In genomic region chr1:20153000-20153418, GRCh38 we compare ENCODE assay signal across 9 cellular contexts. TPM values are rescaled to one million over a fixed set of nuclear protein-coding genes. Genes with fewer than 3 reads are reported as not detected.
DNase-seq lines count a peak whose midpoint lies in the region; ATAC-seq and TF ChIP-seq lines count a peak whose summit lies in the region.
"Had no signal": no experiment of that assay in that cellular context is flagged by ENCODE, and none has a peak within 500 bp of the region (broad histone marks: within the 10 kb centered on the region; RNA-seq: fewer than 3 reads in every experiment).

No MANE protein-coding gene starts in this region.

- peaks cover 18% of the 10 kb centered on the region for H3K36me3 Mint-ChIP-seq in Calu3 (ENCODE audit: insufficient read depth, unreplicated experiment)

- no CpG with 5 or more reads among the region's 6 CpGs for WGBS in neuronal stem cell (ENCODE audit: extremely low coverage in 2 of 2, insufficient read length in 2 of 2, insufficient replicate concordance in 1 of 2), 2 donors

- H4K91ac ChIP-seq in neuronal stem cell (ENCODE audit: low read depth, low read length, poor library complexity) = no peak overlapping the region

- H3K79me1 ChIP-seq in neuronal stem cell (ENCODE audit: low read depth, low read length) = no peaks in the 10 kb centered on the region

- BruUV-seq in Calu3 (replicated peaks; lab: Mats Ljungman, UMichigan) = no TSS peak

- no peak overlapping the region for H3K4ac ChIP-seq in neuronal stem cell (ENCODE audit: low read length)

- H3K23ac ChIP-seq in neuronal stem cell (ENCODE audit: low read depth, low read length, poor library complexity) = no peak overlapping the region

- H3K27ac ChIP-seq in neuronal stem cell (replicated peaks; ENCODE audit: low read length) = no peak overlapping the region
- H3K27ac ChIP-seq in brain microvascular endothelial cell = no peak overlapping the region

- H3K4me3 Mint-ChIP-seq in Calu3 (ENCODE audit: low read depth, unreplicated experiment) = no peak overlapping the region

- CTCF ChIA-PET in Calu3 (lab: Charles Lee) = interaction anchor here (0.6 to 2.7 kb wide), 6 partner anchors 25 to 306 kb away, joined by 3 to 16 read pairs (median 6); no protein-coding TSS in a partner anchor

- peaks cover 3% of the 10 kb centered on the region for H3K9me3 Mint-ChIP-seq in Calu3 (ENCODE audit: low read depth, unreplicated experiment)

- peaks cover 4% of the 10 kb centered on the region for H3K4me1 ChIP-seq in NT2/D1 (ENCODE audit: insufficient read depth, insufficient read length)
- no peaks in the 10 kb centered on the region for H3K4me1 ChIP-seq in neuronal stem cell (ENCODE audit: control insufficient read depth in 2 of 2, insufficient read depth in 1 of 2, low read depth in 1 of 2, low read length in 2 of 2)

- H3K27ac Mint-ChIP-seq in Calu3 (ENCODE audit: unreplicated experiment) = peak overlapping the region; percentile 90

- peak overlapping the region; percentile 53 for H2AK5ac ChIP-seq in neuronal stem cell (ENCODE audit: low read depth, low read length)

- H3K4me1 Mint-ChIP-seq in Calu3 (ENCODE audit: low read depth, unreplicated experiment) = peaks cover 15% of the 10 kb centered on the region

- TF ChIP-seq CTCF in Calu3 (IDR thresholded peaks at IDR 0.05; ENCODE audit: unreplicated experiment) (no peak), brain microvascular endothelial cell (IDR thresholded peaks at IDR 0.05; ENCODE audit: low read depth, low read length, missing control alignments) (no peak)

- intact Hi-C loops in Calu3 (cut with micrococcal nuclease; ENCODE audit: unreplicated experiment) (loop anchor here (1.0 to 5.0 kb wide), 2 partner anchors 52 to 236 kb away; no protein-coding TSS in a partner anchor), Right ventricle myocardium inferior (cut with DNase I) (loop anchor here (1.0 to 5.0 kb wide), 3 partner anchors 52 to 235 kb away; partner anchors contain the start of gene PLA2G2A)

- H3K4me3 ChIP-seq in NT2/D1 (ENCODE audit: insufficient read length, low read depth) (no peak overlapping the region), neuronal stem cell (ENCODE audit: low read length in 2 of 2) (no peak overlapping the region), MG63 (no peak overlapping the region), brain microvascular endothelial cell (ENCODE audit: low read depth, low read length) (no peak overlapping the region)

- H3K9me3 ChIP-seq in NT2/D1 (ENCODE audit: insufficient read depth, low read length) (no peaks in the 10 kb centered on the region), neuronal stem cell (replicated peaks in 1 of 2; ENCODE audit: control insufficient read depth in 2 of 2, insufficient read depth in 1 of 2, low read depth in 1 of 2, low read length in 2 of 2) (no peaks in the 10 kb centered on the region), MG63 (no peaks in the 10 kb centered on the region)

- no peak overlapping the region for H4K8ac ChIP-seq in neuronal stem cell (ENCODE audit: low read depth, low read length)

- peak overlapping the region; percentile 67 for H3K14ac ChIP-seq in neuronal stem cell (ENCODE audit: low read length)

- H2BK12ac ChIP-seq in neuronal stem cell (ENCODE audit: low read length) = no peak overlapping the region

- no peak overlapping the region for H2BK120ac ChIP-seq in neuronal stem cell (ENCODE audit: low read depth, low read length)

- no peak for DNase-seq in Calu3
- DNase-seq in NT2/D1 (ENCODE audit: low read depth, low spot score) = peak; percentile 48
- DNase-seq in Right ventricle myocardium inferior (ENCODE audit: missing footprints) = no peak
- DNase-seq in neuronal stem cell (ENCODE audit: low spot score) = no peak
- no peak for DNase-seq in MG63
- DNase-seq in brain microvascular endothelial cell = no peak
- DNase-seq in AML-193 (lab: John Stamatoyannopoulos, UW) = no peak
- no peak for DNase-seq in NCI-H774 (lab: John Stamatoyannopoulos, UW)

- H3K27me3 Mint-ChIP-seq in Calu3 (ENCODE audit: unreplicated experiment) = no peaks in the 10 kb centered on the region

- H3K4me2 ChIP-seq in neuronal stem cell (ENCODE audit: insufficient read depth, low read length, poor library complexity, severe bottlenecking) = no peak overlapping the region

- ATAC-seq in Right ventricle myocardium inferior = peak; percentile 59

- in situ Hi-C loops in brain microvascular endothelial cell (cut with HindIII; ENCODE audit: low pct_ligation_motif_present, low sequenced_read_pairs) = no loop called here

- H3K27me3 ChIP-seq in NT2/D1 (ENCODE audit: insufficient read depth, insufficient read length) = no peaks in the 10 kb centered on the region
- H3K27me3 ChIP-seq in neuronal stem cell (ENCODE audit: control insufficient read depth in 3 of 3, insufficient read depth in 3 of 3, low read depth in 1 of 3, low read length in 3 of 3) = peaks cover 0 to 3% (median 0%) of the 10 kb centered on the region in 3 experiments
- H3K27me3 ChIP-seq in MG63 = no peaks in the 10 kb centered on the region
- H3K27me3 ChIP-seq in brain microvascular endothelial cell (replicated peaks) = no peaks in the 10 kb centered on the region

- H3K18ac ChIP-seq in neuronal stem cell (ENCODE audit: low read length) = peak overlapping the region; percentile 42

- H2BK15ac ChIP-seq in neuronal stem cell (ENCODE audit: low read length) = no peak overlapping the region

- H3K36me3 ChIP-seq in NT2/D1 (ENCODE audit: insufficient read depth, insufficient read length, low read length) (no peaks in the 10 kb centered on the region), neuronal stem cell (replicated peaks in 1 of 2; ENCODE audit: control insufficient read depth in 2 of 2, insufficient read depth in 2 of 2, low read length in 2 of 2) (no peaks in the 10 kb centered on the region), MG63 (no peaks in the 10 kb centered on the region), brain microvascular endothelial cell (replicated peaks) (no peaks in the 10 kb centered on the region)

- peak overlapping the region; percentile 50 for H3K9ac ChIP-seq in NT2/D1 (ENCODE audit: insufficient read length, low read depth)
- H3K9ac ChIP-seq in neuronal stem cell (ENCODE audit: low read depth, low read length, poor library complexity) = no peak overlapping the region

- peak overlapping the region; percentile 49 for H2AFZ ChIP-seq in neuronal stem cell (ENCODE audit: low read length)

- H2BK5ac ChIP-seq in neuronal stem cell (ENCODE audit: low read length) = no peak overlapping the region

RNA-seq across cellular contexts. Expression of gene PLA2G2F, which starts 13.9 kb away (rescaled TPM):
- total RNA-seq in Calu3 (2022) (not detected in 2 replicates), Right ventricle myocardium inferior (not detected)
- not detected for polyA plus RNA-seq in neuronal stem cell (2013, experiment 1 of 2)
- not detected for polyA plus RNA-seq in neuronal stem cell (2013, experiment 2 of 2)
- total RNA-seq in MG63 (2014; rRNA removed; shearing (Covaris generic); ENCODE audit: low replicate concordance) = not detected in 2 replicates

RNA-seq across cellular contexts. Expression of gene UBXN10, which starts 32.9 kb away (rescaled TPM):
- total RNA-seq in Calu3 (2022) (0.33 and 0.37 TPM in 2 replicates), Right ventricle myocardium inferior (1.9 TPM)
- polyA plus RNA-seq in neuronal stem cell (2013, experiment 1 of 2) = 0.50 TPM
- 0.55 TPM for polyA plus RNA-seq in neuronal stem cell (2013, experiment 2 of 2)
- total RNA-seq in MG63 (2014; rRNA removed; shearing (Covaris generic); ENCODE audit: low replicate concordance) = not detected in 2 replicates

RNA-seq across cellular contexts. Expression of gene PLA2G2C, which starts 33.3 kb away (rescaled TPM):
- total RNA-seq in Calu3 (2022) (not detected in 2 replicates), Right ventricle myocardium inferior (not detected)
- polyA plus RNA-seq in neuronal stem cell (2013, experiment 1 of 2) = not detected
- polyA plus RNA-seq in neuronal stem cell (2013, experiment 2 of 2) = not detected
- not detected in 2 replicates for total RNA-seq in MG63 (2014; rRNA removed; shearing (Covaris generic); ENCODE audit: low replicate concordance)

RNA-seq across cellular contexts. Expression of gene PLA2G2D, which starts 33.7 kb away (rescaled TPM):
- total RNA-seq in Calu3 (2022) = not detected in 2 replicates
- total RNA-seq in Right ventricle myocardium inferior = not detected
- polyA plus RNA-seq in neuronal stem cell (2013, experiment 1 of 2) = not detected
- polyA plus RNA-seq in neuronal stem cell (2013, experiment 2 of 2) = not detected
- not detected in 2 replicates for total RNA-seq in MG63 (2014; rRNA removed; shearing (Covaris generic); ENCODE audit: low replicate concordance)
- total RNA-seq: lower leg skin had no signal
